ENCODE assay signal across 12 cellular contexts in the genomic region with DNA sequence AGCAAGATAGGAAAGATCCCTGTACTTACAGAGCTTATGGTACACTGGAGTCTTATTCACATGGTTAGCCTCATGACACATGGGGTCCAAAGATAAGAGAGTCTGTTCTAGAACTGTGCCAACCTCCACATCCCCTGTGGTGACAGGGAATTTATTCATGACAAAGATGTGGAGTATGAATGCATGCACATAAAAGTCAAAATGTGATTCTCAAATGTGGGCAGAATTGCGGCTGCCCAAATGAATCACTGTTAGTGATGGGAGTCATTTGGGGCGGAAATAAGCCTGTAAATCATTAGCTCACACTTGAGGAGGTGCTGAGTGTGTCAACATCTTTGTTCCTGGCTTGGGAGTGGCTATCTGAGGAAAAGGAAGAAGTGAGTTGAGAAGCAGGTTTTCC.
DNase-seq lines count a peak whose midpoint lies in the region; ATAC-seq and TF ChIP-seq lines count a peak whose summit lies in the region.
"Had no signal": no experiment of that assay in that cellular context is flagged by ENCODE, and none has a peak within 500 bp of the region (broad histone marks: within the 10 kb centered on the region; RNA-seq: fewer than 3 reads in every experiment).

No MANE protein-coding gene starts in this region.

- WGBS in psoas muscle, 3 donors: 81 to 90% (median 85%) methylated on average over 2 of the region's 2 CpGs

- H3K79me2 ChIP-seq in HCT116 (ENCODE audit: insufficient read depth, low read length): no peaks in the 10 kb centered on the region

- no peaks in the 10 kb centered on the region for H3K36me3 Mint-ChIP-seq in activated T-helper 1 cell treated with anti-CD3 and anti-CD28 coated beads, Interleukin-12 subunit alpha, Interleukin-12 subunit beta, Interleukin-2, Interleukin-4 antibody, amounts not matched to agents 30 ng/mL and 10 ng/mL and 1 ng/mL, durations not matched to agents 14 hours and 24 hours and 36 hours (ENCODE audit: low read depth)

- no peaks in the 10 kb centered on the region for H3K36me3 ChIP-seq in HCT116 (ENCODE audit: control insufficient read depth in 1 of 2, insufficient read depth in 2 of 2, low read length in 2 of 2)
- no peaks in the 10 kb centered on the region for H3K36me3 ChIP-seq in psoas muscle (ENCODE audit: insufficient read depth in 1 of 2, low read depth in 1 of 2)
- H3K36me3 ChIP-seq: BLaER1 had no signal

- H3K9ac ChIP-seq in HCT116 (ENCODE audit: low read length): no peak overlapping the region
- H3K9ac ChIP-seq: BLaER1 had no signal

- no peaks in the 10 kb centered on the region for H3K9me2 ChIP-seq in HCT116 (ENCODE audit: insufficient read depth)

- BruUV-seq in HCT116 (replicated peaks; lab: Mats Ljungman, UMichigan): no TSS peak

- H3K27me3 ChIP-seq in HCT116 (ENCODE audit: insufficient read depth, low read length) (no peaks in the 10 kb centered on the region), psoas muscle (ENCODE audit: insufficient read depth in 3 of 3, low read length in 2 of 3) (no peaks in the 10 kb centered on the region)
- H3K27me3 ChIP-seq: BLaER1 had no signal

- H3K4me3 ChIP-seq in AG09309 (ENCODE audit: control insufficient read depth, low read depth, low read length): no peak overlapping the region
- no peak overlapping the region for H3K4me3 ChIP-seq in HCT116 (replicated peaks in 1 of 2; ENCODE audit: low read depth in 1 of 2, low read length in 2 of 2)
- H3K4me3 ChIP-seq in psoas muscle: no peak overlapping the region
- H3K4me3 ChIP-seq: BLaER1 had no signal

- TF ChIP-seq CTCF in AG09309 (IDR thresholded peaks at IDR 0.05; ENCODE audit: control insufficient read depth, insufficient read depth, low read depth, low read length, missing control alignments): no peak
- TF ChIP-seq CTCF in HCT116 (IDR thresholded peaks at IDR 0.05 in 2 of 3, conservative IDR thresholded peaks at IDR 0.05 in 1 of 3; ENCODE audit: borderline replicate concordance in 1 of 3, insufficient read depth in 1 of 3, low read depth in 2 of 3, low read length in 2 of 3): no peak
- TF ChIP-seq CTCF in psoas muscle (IDR thresholded peaks at IDR 0.05): no peak

- intact Hi-C loops in HCT116 (cut with micrococcal nuclease) (no loop called here), psoas muscle (cut with DNase I) (no loop called here)
- intact Hi-C loops in activated T-helper 1 cell treated with anti-CD3 and anti-CD28 coated beads, Interleukin-12 subunit alpha, Interleukin-12 subunit beta, Interleukin-2, Interleukin-4 antibody, amounts not matched to agents 30 ng/mL and 10 ng/mL and 1 ng/mL, durations not matched to agents 14 hours and 24 hours and 36 hours (cut with micrococcal nuclease): no loop called here

- TF ChIP-seq RAD21 in HCT116 (IDR thresholded peaks at IDR 0.05; ENCODE audit: low read depth): no peak

- CTCF ChIA-PET in HCT116 (lab: Charles Lee): no interaction called here

- peaks cover 5 to 17% of the 10 kb centered on the region in 2 experiments; a peak in 2 of 4 replicates for H3K9me3 ChIP-seq in HCT116 (ENCODE audit: control insufficient read depth in 1 of 2, insufficient read depth in 1 of 2, low read depth in 1 of 2, low read length in 2 of 2)
- H3K9me3 ChIP-seq in psoas muscle: no peaks in the 10 kb centered on the region

- DNase-seq in AG09309 (ENCODE audit: low read depth) (peak; percentile 86), HCT116 (ENCODE audit: low read depth, low spot score) (no peak), SW480 (ENCODE audit: low spot score) (peak; percentile 79), glomerular visceral epithelial cell (ENCODE audit: extremely low spot score) (peak; percentile 96), psoas muscle (no peak), ecto neural progenitor cell (ENCODE audit: low spot score) (no peak), retina (no peak)
- no peak for DNase-seq in activated T-helper 1 cell treated with anti-CD3 and anti-CD28 coated beads, Interleukin-12 subunit alpha, Interleukin-12 subunit beta, Interleukin-2, Interleukin-4 antibody, amounts not matched to agents 30 ng/mL and 10 ng/mL and 1 ng/mL, durations not matched to agents 14 hours and 24 hours and 36 hours (ENCODE audit: low spot score)
- DNase-seq: activated CD8-positive, alpha-beta T cell treated with anti-CD3 and anti-CD28 coated beads for 36 hours; NCI-H446; trophoblast cell had no signal

- H3K4me3 Mint-ChIP-seq in activated T-helper 1 cell treated with anti-CD3 and anti-CD28 coated beads, Interleukin-12 subunit alpha, Interleukin-12 subunit beta, Interleukin-2, Interleukin-4 antibody, amounts not matched to agents 30 ng/mL and 10 ng/mL and 1 ng/mL, durations not matched to agents 14 hours and 24 hours and 36 hours: no peak overlapping the region
- H3K4me3 Mint-ChIP-seq: activated CD8-positive, alpha-beta T cell treated with anti-CD3 and anti-CD28 coated beads for 36 hours had no signal

- H3K4me1 ChIP-seq in HCT116 (ENCODE audit: control insufficient read depth in 1 of 2, insufficient read depth in 2 of 2, low read length in 2 of 2): peaks cover 0 to 17% of the 10 kb centered on the region in 2 experiments; a peak in 2 of 4 replicates
- H3K4me1 ChIP-seq in psoas muscle: no peaks in the 10 kb centered on the region
- H3K4me1 ChIP-seq: BLaER1 had no signal

- no peaks in the 10 kb centered on the region for H3K4me1 Mint-ChIP-seq in activated T-helper 1 cell treated with anti-CD3 and anti-CD28 coated beads, Interleukin-12 subunit alpha, Interleukin-12 subunit beta, Interleukin-2, Interleukin-4 antibody, amounts not matched to agents 30 ng/mL and 10 ng/mL and 1 ng/mL, durations not matched to agents 14 hours and 24 hours and 36 hours (ENCODE audit: low read depth)

- H3K4me2 ChIP-seq in HCT116 (ENCODE audit: low read length): peak overlapping the region; percentile 28
- H3K4me2 ChIP-seq: BLaER1 had no signal

- ATAC-seq in HCT116 (no peak), psoas muscle (no peak)
- ATAC-seq: activated CD8-positive, alpha-beta T cell treated with anti-CD3 and anti-CD28 coated beads for 36 hours had no signal

- H3K27ac ChIP-seq in HCT116 (ENCODE audit: low read depth, low read length) (no peak overlapping the region), psoas muscle (no peak overlapping the region)
- H3K27ac ChIP-seq: BLaER1 had no signal

- H3K27me3 Mint-ChIP-seq in activated T-helper 1 cell treated with anti-CD3 and anti-CD28 coated beads, Interleukin-12 subunit alpha, Interleukin-12 subunit beta, Interleukin-2, Interleukin-4 antibody, amounts not matched to agents 30 ng/mL and 10 ng/mL and 1 ng/mL, durations not matched to agents 14 hours and 24 hours and 36 hours (ENCODE audit: insufficient read depth): no peaks in the 10 kb centered on the region
- H3K27me3 Mint-ChIP-seq: activated CD8-positive, alpha-beta T cell treated with anti-CD3 and anti-CD28 coated beads for 36 hours had no signal

- H3K27ac Mint-ChIP-seq in activated T-helper 1 cell treated with anti-CD3 and anti-CD28 coated beads, Interleukin-12 subunit alpha, Interleukin-12 subunit beta, Interleukin-2, Interleukin-4 antibody, amounts not matched to agents 30 ng/mL and 10 ng/mL and 1 ng/mL, durations not matched to agents 14 hours and 24 hours and 36 hours: no peak overlapping the region
- H3K27ac Mint-ChIP-seq: activated CD8-positive, alpha-beta T cell treated with anti-CD3 and anti-CD28 coated beads for 36 hours had no signal

- H4K20me1 ChIP-seq in HCT116 (ENCODE audit: insufficient read depth): no peaks in the 10 kb centered on the region
- H4K20me1 ChIP-seq: BLaER1 had no signal

- peaks cover 11% of the 10 kb centered on the region for H3K9me3 Mint-ChIP-seq in activated T-helper 1 cell treated with anti-CD3 and anti-CD28 coated beads, Interleukin-12 subunit alpha, Interleukin-12 subunit beta, Interleukin-2, Interleukin-4 antibody, amounts not matched to agents 30 ng/mL and 10 ng/mL and 1 ng/mL, durations not matched to agents 14 hours and 24 hours and 36 hours

- RAD21 ChIA-PET in HCT116 (lab: Charles Lee; ENCODE audit: low non-redundant PET in 1 of 2, low total read pairs in 2 of 2, uncharacterized antibody in 2 of 2, unreplicated experiment in 2 of 2): no interaction called here

- POLR2A ChIA-PET in HCT116 (lab: Charles Lee): no interaction called here

- H2AFZ ChIP-seq in HCT116 (ENCODE audit: low read depth, low read length, poor library complexity, severe bottlenecking): no peak overlapping the region

- TF ChIP-seq POLR2A in HCT116 (IDR thresholded peaks at IDR 0.05; ENCODE audit: borderline replicate concordance, extremely low read depth, insufficient read depth, insufficient read length): no peak

TF ChIP-seq in HCT116, 20 proteins besides CTCF, POLR2A, EP300 and RAD21:
- TF ChIP-seq SIN3A (IDR thresholded peaks at IDR 0.05; ENCODE audit: low read depth) (0 out of 2 replicates have a peak, but pooled peaks have one; percentile 21), TCF7L2 (IDR thresholded peaks at IDR 0.05; ENCODE audit: borderline replicate concordance, extremely low read depth, insufficient read depth, insufficient read length) (no peak), EZH2 (IDR thresholded peaks at IDR 0.05) (no peak), FOSL1 (IDR thresholded peaks at IDR 0.05; ENCODE audit: low read depth) (0 out of 2 replicates have a peak, but pooled peaks have one; percentile 34), CEBPB (IDR thresholded peaks at IDR 0.05; ENCODE audit: low read depth) (0 out of 2 replicates have a peak, but pooled peaks have one; percentile 15), SP1 (IDR thresholded peaks at IDR 0.05; ENCODE audit: low read depth) (peak; percentile 22; the same call in 1 of the 2 replicates)

Comparison
In these comparisons a context has a peak if more than half of its experiments do, and no peak if none do; other contexts are left out.
1. DNase-seq: peak in AG09309 (single experiment), SW480 (single experiment) and glomerular visceral epithelial cell (single experiment); none in HCT116 (single experiment), psoas muscle (0 of 2), activated T-helper 1 cell treated with anti-CD3 and anti-CD28 coated beads, Interleukin-12 subunit alpha, Interleukin-12 subunit beta, Interleukin-2, Interleukin-4 antibody, amounts not matched to agents 30 ng/mL and 10 ng/mL and 1 ng/mL, durations not matched to agents 14 hours and 24 hours and 36 hours (single experiment), ecto neural progenitor cell (single experiment) and retina (single experiment).